Comparison of ENCODE assay signal across 6 cellular contexts in genomic region chr9:35756275-35756742, GRCh38. TPM values are rescaled to one million over a fixed set of nuclear protein-coding genes. Genes with fewer than 3 reads are reported as not detected.
DNase-seq lines count a peak whose midpoint lies in the region; ATAC-seq, FAIRE-seq and TF ChIP-seq lines count a peak whose summit lies in the region.

No MANE protein-coding gene starts in this region.

- H3K79me2 ChIP-seq in ACC112 (ENCODE audit: control insufficient read depth, insufficient read depth, low read length, unreplicated experiment) = no peaks in the 10 kb centered on the region

- H3K9me3 Mint-ChIP-seq in activated naive CD8-positive, alpha-beta T cell (ENCODE audit: low read depth) = no peaks in the 10 kb centered on the region
- H3K9me3 Mint-ChIP-seq in mesothelial cell of epicardium = no peaks in the 10 kb centered on the region

- no peak for FAIRE-seq in GM12892 (lab: Jason Lieb, UNC)

- H3K36me3 ChIP-seq in ACC112 (ENCODE audit: insufficient read depth, low read length) = peaks cover 9% of the 10 kb centered on the region; the same call in 1 of the 2 replicates

- peaks cover 10% of the 10 kb centered on the region for H3K36me3 Mint-ChIP-seq in activated naive CD8-positive, alpha-beta T cell
- H3K36me3 Mint-ChIP-seq in mesothelial cell of epicardium = peaks cover 17% of the 10 kb centered on the region

- TF ChIP-seq CTCF in mesothelial cell of epicardium (IDR thresholded peaks at IDR 0.05; ENCODE audit: unreplicated experiment) = peak; percentile 40

- peak; percentile 6 for ATAC-seq in HG03108 (IDR thresholded peaks at IDR 0.05; ENCODE audit: unreplicated experiment)
- no peak for ATAC-seq in HG03097 (IDR thresholded peaks at IDR 0.05; ENCODE audit: low FRiP score, unreplicated experiment)

- H3K4me3 ChIP-seq in ACC112 (ENCODE audit: low read depth, low read length) = peak overlapping the region; percentile 67

- DNase-seq in mesothelial cell of epicardium (ENCODE audit: low spot score in 2 of 2, unreplicated experiment in 2 of 2) (no peak), GM12892 (ENCODE audit: insufficient read length) (no peak)

- peaks cover 24% of the 10 kb centered on the region for H3K4me1 ChIP-seq in ACC112 (ENCODE audit: control insufficient read depth, insufficient read depth, low read length, unreplicated experiment)

- H3K4me1 Mint-ChIP-seq in activated naive CD8-positive, alpha-beta T cell (ENCODE audit: low read depth) = peaks cover 53% of the 10 kb centered on the region
- H3K4me1 Mint-ChIP-seq in mesothelial cell of epicardium = peaks cover 27% of the 10 kb centered on the region

- H3K4me3 Mint-ChIP-seq in activated naive CD8-positive, alpha-beta T cell = peak overlapping the region; percentile 96
- H3K4me3 Mint-ChIP-seq in mesothelial cell of epicardium = peak overlapping the region; percentile 93

- no peaks in the 10 kb centered on the region for H3K27me3 ChIP-seq in ACC112 (ENCODE audit: insufficient read depth, low read length)

- H3K27me3 Mint-ChIP-seq in activated naive CD8-positive, alpha-beta T cell = no peaks in the 10 kb centered on the region
- H3K27me3 Mint-ChIP-seq in mesothelial cell of epicardium (ENCODE audit: low read depth) = no peaks in the 10 kb centered on the region

- no peak overlapping the region for H3K27ac ChIP-seq in ACC112 (ENCODE audit: low read depth, low read length)

- H2AFZ ChIP-seq in ACC112 (ENCODE audit: low read length, unreplicated experiment) = no peak overlapping the region

- peak overlapping the region; percentile 91 for H3K27ac Mint-ChIP-seq in activated naive CD8-positive, alpha-beta T cell
- peak overlapping the region; percentile 96 for H3K27ac Mint-ChIP-seq in mesothelial cell of epicardium

- no peak for TF ChIP-seq POLR2A in GM12892 (IDR thresholded peaks at IDR 0.05; ENCODE audit: low read depth, low read length)

RNA-seq across cellular contexts. Expression of gene MSMP, which starts 2.2 kb away (rescaled TPM):
- total RNA-seq in mesothelial cell of epicardium = not detected in 3 replicates
- not detected for polyA plus RNA-seq in GM12892 (2012; ENCODE audit: missing spikeins)

RNA-seq across cellular contexts. Expression of gene RGP1, which starts 7.2 kb away (rescaled TPM):
- 32.6 to 34.3 TPM (median 33.9 TPM) in 3 replicates for total RNA-seq in mesothelial cell of epicardium
- polyA plus RNA-seq in GM12892 (2012; ENCODE audit: missing spikeins) = 6.3 TPM

RNA-seq across cellular contexts. Expression of gene GBA2, which starts 7.3 kb away (rescaled TPM):
- total RNA-seq in mesothelial cell of epicardium = 81.5 to 84.7 TPM (median 83.9 TPM) in 3 replicates
- 28.3 TPM for polyA plus RNA-seq in GM12892 (2012; ENCODE audit: missing spikeins)

RNA-seq across cellular contexts. Expression of gene CREB3, which starts 23.8 kb away (rescaled TPM):
- total RNA-seq in mesothelial cell of epicardium = 29.1 to 32.7 TPM (median 31.6 TPM) in 3 replicates
- 19.2 TPM for polyA plus RNA-seq in GM12892 (2012; ENCODE audit: missing spikeins)

RNA-seq across cellular contexts. Expression of gene TLN1, which starts 24.3 kb away (rescaled TPM):
- total RNA-seq in mesothelial cell of epicardium = 224 to 230 TPM (median 226 TPM) in 3 replicates
- 65.4 TPM for polyA plus RNA-seq in GM12892 (2012; ENCODE audit: missing spikeins)
